ENCODE assay signal across 7 cellular contexts in genomic region chr1:1318131-1318652, GRCh38. TPM values are rescaled to one million over a fixed set of nuclear protein-coding genes. Genes with fewer than 3 reads are reported as not detected.
DNase-seq lines count a peak whose midpoint lies in the region; ATAC-seq and TF ChIP-seq lines count a peak whose summit lies in the region.
"Had no signal": no experiment of that assay in that cellular context is flagged by ENCODE, and none has a peak within 500 bp of the region (broad histone marks: within the 10 kb centered on the region; RNA-seq: fewer than 3 reads in every experiment).

No MANE protein-coding gene starts in this region.

- no peak overlapping the region for H3K4me3 Mint-ChIP-seq in T-cell

- peaks cover 11 to 22% (median 21%) of the 10 kb centered on the region in 3 donors for H3K4me1 Mint-ChIP-seq in T-cell

- DNase-seq in KBM-7: peak; percentile 23
- peak; percentile 84 to 93 for DNase-seq in breast epithelium (ENCODE audit: low spot score in 2 of 2)
- DNase-seq in posterior cingulate gyrus: peak in 6 of 10 donors; percentile 45 to 90 (median 78)
- DNase-seq in T-cell: no peak
- no peak for DNase-seq in stimulated activated naive CD4-positive, alpha-beta T cell treated with Interleukin-2 at 50 U/mL for 16 hours (lab: John Stamatoyannopoulos, UW)

- H3K27ac Mint-ChIP-seq in T-cell: no peak overlapping the region

- no peaks in the 10 kb centered on the region for H3K9me3 ChIP-seq in breast epithelium

- no peaks in the 10 kb centered on the region for H3K27me3 ChIP-seq in breast epithelium

- peaks cover 3 to 16% of the 10 kb centered on the region in 2 donors for H3K4me1 ChIP-seq in breast epithelium

- POLR2A ChIA-PET in T-cell (lab: Charles Lee): no interaction called here

- intact Hi-C loops in breast epithelium (cut with DNase I; ENCODE audit: low total_unique reads) (no loop called here), posterior cingulate gyrus (cut with DNase I) (no loop called here)

- H3K36me3 Mint-ChIP-seq in T-cell: peaks cover 19% of the 10 kb centered on the region

- no peaks in the 10 kb centered on the region for H3K27me3 Mint-ChIP-seq in T-cell

- CTCF ChIA-PET in T-cell (lab: Charles Lee): no interaction called here

- ATAC-seq in T-cell (replicated peaks in 1 of 4) (no peak), HG03521 (IDR thresholded peaks at IDR 0.05; ENCODE audit: unreplicated experiment) (no peak)

- peak overlapping the region; percentile 75 to 84 for H3K27ac ChIP-seq in breast epithelium

- no peak overlapping the region for H3K4me3 ChIP-seq in breast epithelium

- no peak for TF ChIP-seq CTCF in breast epithelium (IDR thresholded peaks at IDR 0.05)

- no peaks in the 10 kb centered on the region for H3K9me3 Mint-ChIP-seq in T-cell

- in situ Hi-C loops in KBM-7 (cut with MboI; ENCODE audit: low pct_unique_long_range_greater_than_20kb, low sequenced_read_pairs): no loop called here

- no peaks in the 10 kb centered on the region for H3K36me3 ChIP-seq in breast epithelium

- TF ChIP-seq POLR2A in breast epithelium (IDR thresholded peaks at IDR 0.05): no peak

RNA-seq across cellular contexts. Expression of gene INTS11, which starts 6.3 kb away (rescaled TPM):
- total RNA-seq in breast epithelium (100 to 1,000 TPM in 2 of 3 donors, 10 to 100 TPM in 1; 68.6 to 125 (median 119) TPM), T-cell (100 to 1,000 TPM; 161 to 200 (median 182) TPM)

RNA-seq across cellular contexts. Expression of gene CPTP, which starts 6.4 kb away (rescaled TPM):
- total RNA-seq in breast epithelium (10 to 100 TPM in 2 of 3 donors, 1 to 10 TPM in 1; 9.0 to 16.4 (median 13.4) TPM), T-cell (10 to 100 TPM; 15.8 to 35.8 (median 29.9) TPM)

RNA-seq across cellular contexts. Expression of gene PUSL1, which starts 9.8 kb away (rescaled TPM):
- total RNA-seq in breast epithelium (10 to 100 TPM; 16.0 to 27.5 (median 22.0) TPM), T-cell (10 to 100 TPM; 16.7 to 26.4 (median 22.6) TPM)

RNA-seq across cellular contexts. Expression of gene ACAP3, which starts 10.5 kb away (rescaled TPM):
- total RNA-seq in breast epithelium: 10 to 100 TPM; 19.7 to 33.4 (median 26.9) TPM
- total RNA-seq in T-cell: 100 to 1,000 TPM in 2 of 5 donors, 10 to 100 TPM in 3; 63.0 to 107 (median 99.8) TPM

RNA-seq across cellular contexts. Expression of gene TAS1R3, which starts 12.9 kb away (rescaled TPM):
- total RNA-seq in breast epithelium (under 1 TPM in 2 of 3 donors, not detected in 1; 0.16 to 0.33 TPM), T-cell (1 to 10 TPM; 1.6 to 2.3 (median 2.1) TPM)
- total RNA-seq: SK-MEL-5 had no signal

Comparison
In these comparisons a context has a peak if more than half of its experiments do, and no peak if none do; other contexts are left out.
1. DNase-seq: peak in KBM-7 (single experiment), breast epithelium (2 of 2) and posterior cingulate gyrus (6 of 10); none in T-cell (0 of 34) and stimulated activated naive CD4-positive, alpha-beta T cell treated with Interleukin-2 at 50 U/mL for 16 hours (single experiment).